Comparison of ENCODE assay signal across 9 cellular contexts in genomic region chr1:112998592-112999235, GRCh38. TPM values are rescaled to one million over a fixed set of nuclear protein-coding genes. Genes with fewer than 3 reads are reported as not detected.
DNase-seq lines count a peak whose midpoint lies in the region; ATAC-seq and TF ChIP-seq lines count a peak whose summit lies in the region.
"Had no signal": no experiment of that assay in that cellular context is flagged by ENCODE, and none has a peak within 500 bp of the region (broad histone marks: within the 10 kb centered on the region; RNA-seq: fewer than 3 reads in every experiment).

No MANE protein-coding gene starts in this region.

- DNase-seq in AG04449 (ENCODE audit: low read depth, low spot score) (peak; percentile 78), NCI-H1694 (lab: John Stamatoyannopoulos, UW) (peak; percentile 88), epithelial cell of esophagus (ENCODE audit: low read depth) (peak; percentile 88), medulla oblongata (ENCODE audit: extremely low spot score) (peak; percentile 63), MM.1S (no peak)
- no peak for DNase-seq in stimulated activated naive CD8-positive, alpha-beta T cell treated with anti-CD3 and anti-CD28 coated beads, Interleukin-15, Interleukin-2, amounts not matched to agents 100 U/mL and 50 U/mL, for 24 hours
- no peak for DNase-seq in activated CD8-positive, alpha-beta T cell treated with anti-CD3 and anti-CD28 coated beads, Interleukin-2, amount 10 ng/mL, durations not matched to agents 7 days and 5 days
- DNase-seq: CD4-positive, CD25-positive, alpha-beta regulatory T cell had no signal

- TF ChIP-seq CTCF in AG04449 (IDR thresholded peaks at IDR 0.05; ENCODE audit: insufficient read depth, low read length, missing control alignments) (no peak), epithelial cell of esophagus (IDR thresholded peaks at IDR 0.05; ENCODE audit: insufficient read depth, low read depth, low read length, missing control alignments) (no peak), MM.1S (IDR thresholded peaks at IDR 0.05; ENCODE audit: low read length) (no peak)

- H3K4me1 Mint-ChIP-seq in activated CD8-positive, alpha-beta T cell treated with anti-CD3 and anti-CD28 coated beads, Interleukin-2, amount 10 ng/mL, durations not matched to agents 7 days and 5 days (ENCODE audit: low read depth) = no peaks in the 10 kb centered on the region

- no peaks in the 10 kb centered on the region for H3K9me3 Mint-ChIP-seq in activated CD8-positive, alpha-beta T cell treated with anti-CD3 and anti-CD28 coated beads, Interleukin-2, amount 10 ng/mL, durations not matched to agents 7 days and 5 days (ENCODE audit: insufficient read depth)
- H3K9me3 Mint-ChIP-seq: CD4-positive, CD25-positive, alpha-beta regulatory T cell had no signal

- no peaks in the 10 kb centered on the region for H4K20me1 ChIP-seq in MM.1S (ENCODE audit: insufficient read depth, low read length)

- CTCF ChIA-PET in AG04449 (lab: Yijun Ruan, JAX) = interaction anchor here (0.7 to 1.5 kb wide), 2 partner anchors 74 to 160 kb away, joined by 3 to 6 read pairs; partner anchors contain the start of gene LRIG2
- CTCF ChIA-PET in activated CD8-positive, alpha-beta T cell treated with anti-CD3 and anti-CD28 coated beads, Interleukin-2, amount 10 ng/mL, durations not matched to agents 7 days and 5 days (lab: Charles Lee) = interaction anchor here (1.2 kb wide), 2 partner anchors 15 to 74 kb away, joined by 3 to 4 read pairs; no protein-coding TSS in a partner anchor

- no peak overlapping the region for H2AFZ ChIP-seq in MM.1S (ENCODE audit: low read length)

- no peak for ATAC-seq in stimulated activated naive CD8-positive, alpha-beta T cell treated with anti-CD3 and anti-CD28 coated beads, Interleukin-15, Interleukin-2, amounts not matched to agents 100 U/mL and 50 U/mL, for 24 hours
- no peak for ATAC-seq in GM18498 (IDR thresholded peaks at IDR 0.05; ENCODE audit: unreplicated experiment)
- no peak for ATAC-seq in activated CD8-positive, alpha-beta T cell treated with anti-CD3 and anti-CD28 coated beads, Interleukin-2, amount 10 ng/mL, durations not matched to agents 7 days and 5 days

- no peaks in the 10 kb centered on the region for H3K27me3 ChIP-seq in MM.1S (replicated peaks; ENCODE audit: insufficient read depth, low read length)

- peaks cover 12% of the 10 kb centered on the region for H3K36me3 Mint-ChIP-seq in activated CD8-positive, alpha-beta T cell treated with anti-CD3 and anti-CD28 coated beads, Interleukin-2, amount 10 ng/mL, durations not matched to agents 7 days and 5 days (ENCODE audit: low read depth)

- no peaks in the 10 kb centered on the region for H3K36me3 ChIP-seq in MM.1S (replicated peaks; ENCODE audit: insufficient read depth, low read length)

- no peaks in the 10 kb centered on the region for H3K27me3 Mint-ChIP-seq in activated CD8-positive, alpha-beta T cell treated with anti-CD3 and anti-CD28 coated beads, Interleukin-2, amount 10 ng/mL, durations not matched to agents 7 days and 5 days (ENCODE audit: low read depth)
- H3K27me3 Mint-ChIP-seq: CD4-positive, CD25-positive, alpha-beta regulatory T cell had no signal

- no peak overlapping the region for H3K27ac Mint-ChIP-seq in activated CD8-positive, alpha-beta T cell treated with anti-CD3 and anti-CD28 coated beads, Interleukin-2, amount 10 ng/mL, durations not matched to agents 7 days and 5 days

- H3K4me3 Mint-ChIP-seq in activated CD8-positive, alpha-beta T cell treated with anti-CD3 and anti-CD28 coated beads, Interleukin-2, amount 10 ng/mL, durations not matched to agents 7 days and 5 days = no peak overlapping the region
- H3K4me3 Mint-ChIP-seq: CD4-positive, CD25-positive, alpha-beta regulatory T cell had no signal

- no peak overlapping the region for H3K4me3 ChIP-seq in AG04449 (ENCODE audit: low read depth, low read length)
- H3K4me3 ChIP-seq in epithelial cell of esophagus (ENCODE audit: low read length) = no peak overlapping the region
- no peak overlapping the region for H3K4me3 ChIP-seq in MM.1S (ENCODE audit: low read length)

- H3K4me1 ChIP-seq in MM.1S (ENCODE audit: low read length) = no peaks in the 10 kb centered on the region

- POLR2A ChIA-PET in AG04449 (lab: Yijun Ruan, JAX) = no interaction called here
- POLR2A ChIA-PET in activated CD8-positive, alpha-beta T cell treated with anti-CD3 and anti-CD28 coated beads, Interleukin-2, amount 10 ng/mL, durations not matched to agents 7 days and 5 days (lab: Charles Lee) = no interaction called here

- H3K9me2 ChIP-seq in MM.1S (replicated peaks; ENCODE audit: insufficient read depth, low read length) = no peaks in the 10 kb centered on the region

- H3K27ac ChIP-seq in MM.1S (ENCODE audit: low read length) = no peak overlapping the region

- H3K9me3 ChIP-seq in MM.1S (replicated peaks; ENCODE audit: insufficient read depth, low read length) = no peaks in the 10 kb centered on the region

- no peak overlapping the region for H3K4me2 ChIP-seq in MM.1S (ENCODE audit: low read depth, low read length)

- no peaks in the 10 kb centered on the region for H3F3A ChIP-seq in MM.1S (ENCODE audit: insufficient read depth, low read length)

- H3K79me2 ChIP-seq in MM.1S (ENCODE audit: low read length) = no peaks in the 10 kb centered on the region

- H3K9ac ChIP-seq in MM.1S (ENCODE audit: low read length) = no peak overlapping the region

RNA-seq across cellular contexts. Expression of gene SLC16A1, which starts 42.7 kb away (rescaled TPM):
- total RNA-seq in activated CD8-positive, alpha-beta T cell treated with anti-CD3 and anti-CD28 coated beads, Interleukin-2, amount 10 ng/mL, durations not matched to agents 7 days and 5 days = 10 to 100 TPM; 53.0 to 54.5 TPM

Comparison
In these comparisons a context has a peak if more than half of its experiments do, and no peak if none do; other contexts are left out.
1. DNase-seq: peak in AG04449 (single experiment), NCI-H1694 (single experiment), epithelial cell of esophagus (single experiment) and medulla oblongata (single experiment); none in MM.1S (single experiment), stimulated activated naive CD8-positive, alpha-beta T cell treated with anti-CD3 and anti-CD28 coated beads, Interleukin-15, Interleukin-2, amounts not matched to agents 100 U/mL and 50 U/mL, for 24 hours (single experiment) and activated CD8-positive, alpha-beta T cell treated with anti-CD3 and anti-CD28 coated beads, Interleukin-2, amount 10 ng/mL, durations not matched to agents 7 days and 5 days (single experiment).